Comparison of ENCODE assay signal across 1 cellular context in the genomic region with DNA sequence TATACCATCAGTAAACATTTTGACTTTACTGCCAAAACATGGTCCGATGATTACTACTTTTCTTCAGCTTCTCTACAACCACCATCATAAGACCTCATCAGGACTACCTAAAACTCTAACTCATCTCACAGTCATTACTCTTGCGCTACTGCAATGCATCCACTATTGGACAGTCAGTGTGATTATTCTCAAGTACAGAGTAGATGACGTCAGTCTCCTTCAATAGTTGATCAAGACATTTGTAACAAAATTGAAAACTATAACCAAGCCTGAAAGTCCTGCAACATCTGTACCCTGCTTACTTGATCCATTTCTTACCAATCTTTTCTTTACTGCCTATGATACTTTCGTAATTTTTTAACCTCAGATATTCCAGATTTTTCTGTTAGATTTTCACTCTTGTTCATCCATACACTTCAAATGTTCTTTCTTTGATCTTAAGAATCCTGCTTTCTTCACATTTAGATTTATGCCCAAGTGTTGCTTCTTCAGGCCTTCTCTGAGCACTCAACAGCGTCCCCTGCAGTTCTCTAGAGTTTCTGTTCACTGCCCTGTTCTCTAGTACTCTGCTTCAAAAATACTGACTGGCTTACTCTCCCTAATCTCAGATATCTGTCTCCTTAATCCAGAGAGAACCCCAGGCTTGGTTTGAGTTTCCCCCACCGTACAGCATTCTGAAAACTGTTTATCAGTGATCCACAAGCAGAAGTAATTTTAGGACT.
TF ChIP-seq lines count a peak whose summit lies in the region.

No MANE protein-coding gene starts in this region.

TF ChIP-seq in H1, 55 proteins besides CTCF, POLR2A, EP300 and RAD21 (continued from another document):
- TF ChIP-seq E2F6 (IDR thresholded peaks at IDR 0.05) (no peak), ATF3 (IDR thresholded peaks at IDR 0.05; ENCODE audit: insufficient read depth, low read depth, low read length) (no peak), SIX5 (IDR thresholded peaks at IDR 0.05; ENCODE audit: low read depth, low read length) (no peak), KDM5A (IDR thresholded peaks at IDR 0.05; ENCODE audit: low read length) (no peak), EGR1 (IDR thresholded peaks at IDR 0.05; ENCODE audit: borderline replicate concordance, low read depth, low read length) (no peak), SAP30 (IDR thresholded peaks at IDR 0.05; ENCODE audit: insufficient read depth, insufficient replicate concordance, low read length) (no peak), NRF1 (IDR thresholded peaks at IDR 0.05; ENCODE audit: low read depth, low read length) (no peak), POLR2AphosphoS5 (IDR thresholded peaks at IDR 0.05; ENCODE audit: low read depth, low read length) (no peak), BCL11A (IDR thresholded peaks at IDR 0.05; ENCODE audit: low read depth in 2 of 2, low read length in 2 of 2) (no peak)
- TF ChIP-seq, protein P1, sequence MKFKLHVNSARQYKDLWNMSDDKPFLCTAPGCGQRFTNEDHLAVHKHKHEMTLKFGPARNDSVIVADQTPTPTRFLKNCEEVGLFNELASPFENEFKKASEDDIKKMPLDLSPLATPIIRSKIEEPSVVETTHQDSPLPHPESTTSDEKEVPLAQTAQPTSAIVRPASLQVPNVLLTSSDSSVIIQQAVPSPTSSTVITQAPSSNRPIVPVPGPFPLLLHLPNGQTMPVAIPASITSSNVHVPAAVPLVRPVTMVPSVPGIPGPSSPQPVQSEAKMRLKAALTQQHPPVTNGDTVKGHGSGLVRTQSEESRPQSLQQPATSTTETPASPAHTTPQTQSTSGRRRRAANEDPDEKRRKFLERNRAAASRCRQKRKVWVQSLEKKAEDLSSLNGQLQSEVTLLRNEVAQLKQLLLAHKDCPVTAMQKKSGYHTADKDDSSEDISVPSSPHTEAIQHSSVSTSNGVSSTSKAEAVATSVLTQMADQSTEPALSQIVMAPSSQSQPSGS (IDR thresholded peaks at IDR 0.05; ENCODE audit: low read length): no peak
